Comparison of ENCODE assay signal across 8 cellular contexts in genomic region chr20:57381596-57382503, GRCh38. TPM values are rescaled to one million over a fixed set of nuclear protein-coding genes. Genes with fewer than 3 reads are reported as not detected.
DNase-seq lines count a peak whose midpoint lies in the region; ATAC-seq, FAIRE-seq and TF ChIP-seq lines count a peak whose summit lies in the region.

No MANE protein-coding gene starts in this region.

- no peak overlapping the region for H3K9ac ChIP-seq in endothelial cell of umbilical vein (replicated peaks; ENCODE audit: extremely low read depth, insufficient read depth, low read length)

- H3K27me3 ChIP-seq in endothelial cell of umbilical vein (ENCODE audit: control insufficient read depth in 2 of 2, insufficient read depth in 2 of 2, low read length in 2 of 2), result no peaks in the 10 kb centered on the region

- peaks cover 0 to 12% of the 10 kb centered on the region in 2 experiments for H3K36me3 ChIP-seq in endothelial cell of umbilical vein (ENCODE audit: control insufficient read depth in 2 of 2, extremely low read depth in 1 of 2, insufficient read depth in 2 of 2, low read length in 2 of 2)

- BruUV-seq in endothelial cell of umbilical vein (replicated peaks; lab: Mats Ljungman, UMichigan), result no TSS peak

- TF ChIP-seq CTCF in endothelial cell of umbilical vein (IDR thresholded peaks at IDR 0.05; ENCODE audit: extremely low read depth in 1 of 2, insufficient read depth in 1 of 2, low read depth in 1 of 2, low read length in 2 of 2), result peak; percentile 91 to 92

- H3K9me3 ChIP-seq in endothelial cell of umbilical vein (replicated peaks; ENCODE audit: control insufficient read depth, insufficient read depth, low read length), result no peaks in the 10 kb centered on the region

- H3K79me2 ChIP-seq in endothelial cell of umbilical vein (ENCODE audit: control insufficient read depth, insufficient read depth, low read length), result no peaks in the 10 kb centered on the region

- dilution Hi-C loops in endothelial cell of umbilical vein (cut with MboI; ENCODE audit: extremely low pct_ligation_motif_present, low sequenced_read_pairs), result no loop called here

- POLR2A ChIA-PET in endothelial cell of umbilical vein (lab: Charles Lee), result no interaction called here

- ATAC-seq in HG03432 (IDR thresholded peaks at IDR 0.05; ENCODE audit: unreplicated experiment), result peak; percentile 60
- no peak for ATAC-seq in HG03342 (IDR thresholded peaks at IDR 0.05; ENCODE audit: unreplicated experiment)

- peak; percentile 85 for FAIRE-seq in endothelial cell of umbilical vein (lab: Jason Lieb, UNC)

- no peak for TF ChIP-seq POLR2A in endothelial cell of umbilical vein (IDR thresholded peaks at IDR 0.05; ENCODE audit: low read depth, low read length)

- H4K20me1 ChIP-seq in endothelial cell of umbilical vein (replicated peaks; ENCODE audit: control insufficient read depth, extremely low read depth, insufficient read depth, low read length), result no peaks in the 10 kb centered on the region

- H2AFZ ChIP-seq in endothelial cell of umbilical vein (ENCODE audit: low read depth, low read length), result no peak overlapping the region

- peak; percentile 59 for DNase-seq in DMS114 treated with DMSO at 0.1 percent for 48 hours (lab: John Stamatoyannopoulos, UW; ENCODE audit: unreplicated experiment)
- peak; percentile 61 for DNase-seq in NOMO-1 treated with dmso at 0.1 percent for 144 hours (lab: John Stamatoyannopoulos, UW; ENCODE audit: unreplicated experiment)
- peak; percentile 43 for DNase-seq in activated CD8-positive, alpha-beta memory T cell treated with anti-CD3 and anti-CD28 coated beads, Interleukin-2, amount 50 U/mL, for 1 hour (ENCODE audit: extremely low read depth)
- peak; percentile 79 for DNase-seq in endothelial cell of umbilical vein (ENCODE audit: low read depth, low spot score)
- DNase-seq in mucosa of gallbladder (ENCODE audit: low spot score), result peak; percentile 86
- peak; percentile 93 for DNase-seq in stimulated activated CD8-positive, alpha-beta memory T cell treated with anti-CD3 and anti-CD28 coated beads, Interleukin-4, amount 100 ng/mL, for 48 hours

- intact Hi-C loops in endothelial cell of umbilical vein (cut with micrococcal nuclease), result loop anchor here (1.0 to 10.0 kb wide), 5 partner anchors 31 to 830 kb away; partner anchors contain the start of genes PMEPA1 and RAE1

- H3K9me1 ChIP-seq in endothelial cell of umbilical vein (replicated peaks; ENCODE audit: control insufficient read depth, extremely low read depth, insufficient read depth, low read length), result no peaks in the 10 kb centered on the region

- H3K4me1 ChIP-seq in endothelial cell of umbilical vein (ENCODE audit: control insufficient read depth, extremely low read depth, insufficient read depth, low read length), result no peaks in the 10 kb centered on the region

- no peak overlapping the region for H3K4me3 ChIP-seq in endothelial cell of umbilical vein (replicated peaks in 1 of 3; ENCODE audit: insufficient read depth in 1 of 3, low read depth in 1 of 3, low read length in 3 of 3)

- CTCF ChIA-PET in endothelial cell of umbilical vein (lab: Charles Lee), result interaction anchor here (0.6 to 7.3 kb wide), 18 partner anchors 8 to 828 kb away, joined by 3 to 86 read pairs (median 4); partner anchors contain the start of gene RBM38

- H3K4me2 ChIP-seq in endothelial cell of umbilical vein (ENCODE audit: insufficient read depth, low read length), result no peak overlapping the region

- H3K27ac ChIP-seq in endothelial cell of umbilical vein (ENCODE audit: insufficient read depth, low read depth, low read length), result no peak overlapping the region

TF ChIP-seq in endothelial cell of umbilical vein, 7 proteins besides CTCF, POLR2A, EP300 and RAD21:
- no peak for TF ChIP-seq GATA2 (IDR thresholded peaks at IDR 0.05; ENCODE audit: insufficient read depth, insufficient read length, low read depth, low read length)
- TF ChIP-seq EZH2 (IDR thresholded peaks at IDR 0.05; ENCODE audit: borderline replicate concordance, low read depth, low read length, severe bottlenecking), result no peak
- TF ChIP-seq JUN (IDR thresholded peaks at IDR 0.05; ENCODE audit: borderline replicate concordance, insufficient read depth, insufficient read length, low read depth), result no peak
- TF ChIP-seq MYC (IDR thresholded peaks at IDR 0.05; ENCODE audit: low read depth, low read length), result no peak
- TF ChIP-seq MAX (IDR thresholded peaks at IDR 0.05; ENCODE audit: insufficient read depth, insufficient read length), result no peak
- TF ChIP-seq POLR2AphosphoS5 (IDR thresholded peaks at IDR 0.05; ENCODE audit: insufficient read depth, low read depth, low read length), result no peak
- TF ChIP-seq FOS (IDR thresholded peaks at IDR 0.05; ENCODE audit: borderline replicate concordance, insufficient read depth, low read length), result no peak
TF ChIP-seq in endothelial cell of umbilical vein: peak in this region for 0.

RNA-seq across cellular contexts. Expression of gene RBM38, which starts 9.3 kb away (rescaled TPM):
- total RNA-seq in endothelial cell of umbilical vein (22.1 and 27.5 TPM in 2 replicates), mucosa of gallbladder (21.9 TPM)
- 37.4 and 49.0 TPM in 2 replicates for polyA plus RNA-seq in endothelial cell of umbilical vein
- polyA plus RNA-seq in endothelial cell of umbilical vein (2011; cell fraction: cytosol; rRNA removed), result 17.9 and 21.1 TPM in 2 replicates
- 9.5 and 10.4 TPM in 2 replicates for polyA plus RNA-seq in endothelial cell of umbilical vein (2011; cell fraction: nucleus; rRNA removed)
- 16.4 and 24.6 TPM in 2 replicates for polyA plus RNA-seq in endothelial cell of umbilical vein (2012)
- 12.6 and 13.7 TPM in 2 replicates for polyA minus RNA-seq in endothelial cell of umbilical vein
- 20.5 TPM for polyA minus RNA-seq in endothelial cell of umbilical vein (2011; cell fraction: cytosol; rRNA and poly(A)+ RNA removed)
- polyA minus RNA-seq in endothelial cell of umbilical vein (2011; cell fraction: nucleus; rRNA and poly(A)+ RNA removed), result 2.4 and 4.1 TPM in 2 replicates

RNA-seq across cellular contexts. Expression of gene RAE1, which starts 30.8 kb away (rescaled TPM):
- total RNA-seq in endothelial cell of umbilical vein (34.1 and 37.1 TPM in 2 replicates), mucosa of gallbladder (20.9 TPM)
- 38.1 and 55.8 TPM in 2 replicates for polyA plus RNA-seq in endothelial cell of umbilical vein
- polyA plus RNA-seq in endothelial cell of umbilical vein (2011; cell fraction: cytosol; rRNA removed), result 59.9 and 63.4 TPM in 2 replicates
- polyA plus RNA-seq in endothelial cell of umbilical vein (2011; cell fraction: nucleus; rRNA removed), result 90.9 and 107 TPM in 2 replicates
- 36.1 and 43.6 TPM in 2 replicates for polyA plus RNA-seq in endothelial cell of umbilical vein (2012)
- 60.0 and 69.2 TPM in 2 replicates for polyA minus RNA-seq in endothelial cell of umbilical vein
- 50.8 TPM for polyA minus RNA-seq in endothelial cell of umbilical vein (2011; cell fraction: cytosol; rRNA and poly(A)+ RNA removed)
- polyA minus RNA-seq in endothelial cell of umbilical vein (2011; cell fraction: nucleus; rRNA and poly(A)+ RNA removed), result 46.8 and 74.9 TPM in 2 replicates

RNA-seq across cellular contexts. Expression of gene SPO11, which starts 52.2 kb away (rescaled TPM):
- not detected in 2 replicates for total RNA-seq in endothelial cell of umbilical vein
- polyA plus RNA-seq in endothelial cell of umbilical vein, result not detected in 2 replicates
- polyA plus RNA-seq in endothelial cell of umbilical vein (2011; cell fraction: cytosol; rRNA removed), result not detected in 2 replicates
- not detected in 2 replicates for polyA plus RNA-seq in endothelial cell of umbilical vein (2011; cell fraction: nucleus; rRNA removed)
- polyA plus RNA-seq in endothelial cell of umbilical vein (2012), result not detected in 2 replicates
- not detected in 2 replicates for polyA minus RNA-seq in endothelial cell of umbilical vein
- polyA minus RNA-seq in endothelial cell of umbilical vein (2011; cell fraction: cytosol; rRNA and poly(A)+ RNA removed), result not detected
- polyA minus RNA-seq in endothelial cell of umbilical vein (2011; cell fraction: nucleus; rRNA and poly(A)+ RNA removed), result not detected in 2 replicates
- total RNA-seq in mucosa of gallbladder, result not detected

Comparison
In these comparisons a context has a peak if more than half of its experiments do, and no peak if none do; other contexts are left out.
1. DNase-seq: peak in every context shown above with its lines; median percentile 93 in stimulated activated CD8-positive, alpha-beta memory T cell treated with anti-CD3 and anti-CD28 coated beads, Interleukin-4, amount 100 ng/mL, for 48 hours; 86 in mucosa of gallbladder; 79 in endothelial cell of umbilical vein; 61 in NOMO-1 treated with dmso at 0.1 percent for 144 hours; 59 in DMS114 treated with DMSO at 0.1 percent for 48 hours; 43 in activated CD8-positive, alpha-beta memory T cell treated with anti-CD3 and anti-CD28 coated beads, Interleukin-2, amount 50 U/mL, for 1 hour.